ENCODE assay signal across 3 cellular contexts in the genomic region with DNA sequence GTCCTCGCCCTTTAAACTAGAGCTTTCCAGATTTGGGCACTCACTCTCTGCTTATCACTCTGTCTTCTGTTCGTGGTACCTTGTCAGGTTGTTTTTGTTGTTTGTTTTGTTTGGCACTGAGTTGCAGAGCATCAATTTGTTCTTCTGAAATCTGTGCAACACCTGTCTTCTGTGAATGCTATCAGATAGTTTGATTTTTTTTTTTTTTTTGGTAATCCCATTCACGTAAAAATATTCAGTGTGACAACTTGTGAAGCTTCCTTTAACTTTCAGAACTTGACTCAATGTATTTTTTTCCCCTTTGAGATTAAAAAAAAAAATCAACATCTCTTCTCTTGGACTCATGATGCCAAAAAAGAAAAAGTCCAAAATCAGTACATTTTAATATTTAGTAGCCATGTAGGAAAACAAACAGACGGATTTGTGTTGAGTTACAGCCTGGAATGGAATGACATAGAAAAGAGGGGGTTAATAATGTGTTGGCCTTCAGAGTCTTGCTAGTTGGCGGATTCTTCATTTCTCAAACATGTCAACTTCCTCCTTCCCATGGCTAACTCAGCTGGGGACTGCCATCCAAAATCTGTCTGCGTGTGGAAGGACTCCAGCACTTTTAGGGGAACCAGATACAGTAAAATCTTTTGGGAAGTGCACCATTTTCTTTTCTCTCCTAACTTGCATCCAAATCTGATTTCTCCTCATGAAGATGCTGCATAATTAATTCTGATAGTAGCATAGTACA.
TF ChIP-seq lines count a peak whose summit lies in the region.

No MANE protein-coding gene starts in this region.

TF ChIP-seq in SK-N-SH, 30 proteins besides CTCF, POLR2A, EP300 and RAD21 (continued from another document):
- TF ChIP-seq, protein P1, sequence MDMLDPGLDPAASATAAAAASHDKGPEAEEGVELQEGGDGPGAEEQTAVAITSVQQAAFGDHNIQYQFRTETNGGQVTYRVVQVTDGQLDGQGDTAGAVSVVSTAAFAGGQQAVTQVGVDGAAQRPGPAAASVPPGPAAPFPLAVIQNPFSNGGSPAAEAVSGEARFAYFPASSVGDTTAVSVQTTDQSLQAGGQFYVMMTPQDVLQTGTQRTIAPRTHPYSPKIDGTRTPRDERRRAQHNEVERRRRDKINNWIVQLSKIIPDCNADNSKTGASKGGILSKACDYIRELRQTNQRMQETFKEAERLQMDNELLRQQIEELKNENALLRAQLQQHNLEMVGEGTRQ (IDR thresholded peaks at IDR 0.05; ENCODE audit: borderline replicate concordance, low read depth, low read length) = no peak
- TF ChIP-seq MXI1 (IDR thresholded peaks at IDR 0.05; ENCODE audit: low read depth, low read length) (no peak), ELF1 (IDR thresholded peaks at IDR 0.05) (no peak)
- TF ChIP-seq, protein P2, sequence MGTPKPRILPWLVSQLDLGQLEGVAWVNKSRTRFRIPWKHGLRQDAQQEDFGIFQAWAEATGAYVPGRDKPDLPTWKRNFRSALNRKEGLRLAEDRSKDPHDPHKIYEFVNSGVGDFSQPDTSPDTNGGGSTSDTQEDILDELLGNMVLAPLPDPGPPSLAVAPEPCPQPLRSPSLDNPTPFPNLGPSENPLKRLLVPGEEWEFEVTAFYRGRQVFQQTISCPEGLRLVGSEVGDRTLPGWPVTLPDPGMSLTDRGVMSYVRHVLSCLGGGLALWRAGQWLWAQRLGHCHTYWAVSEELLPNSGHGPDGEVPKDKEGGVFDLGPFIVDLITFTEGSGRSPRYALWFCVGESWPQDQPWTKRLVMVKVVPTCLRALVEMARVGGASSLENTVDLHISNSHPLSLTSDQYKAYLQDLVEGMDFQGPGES (IDR thresholded peaks at IDR 0.05; ENCODE audit: low read depth, low read length) = no peak

TF ChIP-seq in SK-N-SH treated with all-trans-retinoic acid at 6 μM for 48 hours, 23 proteins besides CTCF, POLR2A, EP300 and RAD21 (continued from another document):
- TF ChIP-seq, protein P3, sequence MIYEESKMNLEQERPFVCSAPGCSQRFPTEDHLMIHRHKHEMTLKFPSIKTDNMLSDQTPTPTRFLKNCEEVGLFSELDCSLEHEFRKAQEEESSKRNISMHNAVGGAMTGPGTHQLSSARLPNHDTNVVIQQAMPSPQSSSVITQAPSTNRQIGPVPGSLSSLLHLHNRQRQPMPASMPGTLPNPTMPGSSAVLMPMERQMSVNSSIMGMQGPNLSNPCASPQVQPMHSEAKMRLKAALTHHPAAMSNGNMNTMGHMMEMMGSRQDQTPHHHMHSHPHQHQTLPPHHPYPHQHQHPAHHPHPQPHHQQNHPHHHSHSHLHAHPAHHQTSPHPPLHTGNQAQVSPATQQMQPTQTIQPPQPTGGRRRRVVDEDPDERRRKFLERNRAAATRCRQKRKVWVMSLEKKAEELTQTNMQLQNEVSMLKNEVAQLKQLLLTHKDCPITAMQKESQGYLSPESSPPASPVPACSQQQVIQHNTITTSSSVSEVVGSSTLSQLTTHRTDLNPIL (CRISPR knock-in tag; IDR thresholded peaks at IDR 0.05; ENCODE audit: low read depth) = no peak
- no peak for TF ChIP-seq GLIS3 (CRISPR knock-in tag; IDR thresholded peaks at IDR 0.05)
- TF ChIP-seq ZNF70 (CRISPR knock-in tag; IDR thresholded peaks at IDR 0.05) = no peak
- no peak for TF ChIP-seq BACH2 (CRISPR knock-in tag; IDR thresholded peaks at IDR 0.05; ENCODE audit: borderline replicate concordance)
- no peak for TF ChIP-seq TCF4 (CRISPR knock-in tag; IDR thresholded peaks at IDR 0.05; ENCODE audit: borderline replicate concordance)
- no peak for TF ChIP-seq ESRRG (CRISPR knock-in tag; IDR thresholded peaks at IDR 0.05)
- TF ChIP-seq ZFP30 (CRISPR knock-in tag; IDR thresholded peaks at IDR 0.05) = no peak
- TF ChIP-seq OSR1 (CRISPR knock-in tag; IDR thresholded peaks at IDR 0.05) = no peak

TF ChIP-seq in WTC11, 78 proteins besides CTCF, POLR2A, EP300 and RAD21:
- TF ChIP-seq, protein P4, sequence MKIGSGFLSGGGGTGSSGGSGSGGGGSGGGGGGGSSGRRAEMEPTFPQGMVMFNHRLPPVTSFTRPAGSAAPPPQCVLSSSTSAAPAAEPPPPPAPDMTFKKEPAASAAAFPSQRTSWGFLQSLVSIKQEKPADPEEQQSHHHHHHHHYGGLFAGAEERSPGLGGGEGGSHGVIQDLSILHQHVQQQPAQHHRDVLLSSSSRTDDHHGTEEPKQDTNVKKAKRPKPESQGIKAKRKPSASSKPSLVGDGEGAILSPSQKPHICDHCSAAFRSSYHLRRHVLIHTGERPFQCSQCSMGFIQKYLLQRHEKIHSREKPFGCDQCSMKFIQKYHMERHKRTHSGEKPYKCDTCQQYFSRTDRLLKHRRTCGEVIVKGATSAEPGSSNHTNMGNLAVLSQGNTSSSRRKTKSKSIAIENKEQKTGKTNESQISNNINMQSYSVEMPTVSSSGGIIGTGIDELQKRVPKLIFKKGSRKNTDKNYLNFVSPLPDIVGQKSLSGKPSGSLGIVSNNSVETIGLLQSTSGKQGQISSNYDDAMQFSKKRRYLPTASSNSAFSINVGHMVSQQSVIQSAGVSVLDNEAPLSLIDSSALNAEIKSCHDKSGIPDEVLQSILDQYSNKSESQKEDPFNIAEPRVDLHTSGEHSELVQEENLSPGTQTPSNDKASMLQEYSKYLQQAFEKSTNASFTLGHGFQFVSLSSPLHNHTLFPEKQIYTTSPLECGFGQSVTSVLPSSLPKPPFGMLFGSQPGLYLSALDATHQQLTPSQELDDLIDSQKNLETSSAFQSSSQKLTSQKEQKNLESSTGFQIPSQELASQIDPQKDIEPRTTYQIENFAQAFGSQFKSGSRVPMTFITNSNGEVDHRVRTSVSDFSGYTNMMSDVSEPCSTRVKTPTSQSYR (CRISPR knock-in tag; IDR thresholded peaks at IDR 0.05) = no peak
TF ChIP-seq in WTC11: peak in this region for 0.
